In the genomic region with DNA sequence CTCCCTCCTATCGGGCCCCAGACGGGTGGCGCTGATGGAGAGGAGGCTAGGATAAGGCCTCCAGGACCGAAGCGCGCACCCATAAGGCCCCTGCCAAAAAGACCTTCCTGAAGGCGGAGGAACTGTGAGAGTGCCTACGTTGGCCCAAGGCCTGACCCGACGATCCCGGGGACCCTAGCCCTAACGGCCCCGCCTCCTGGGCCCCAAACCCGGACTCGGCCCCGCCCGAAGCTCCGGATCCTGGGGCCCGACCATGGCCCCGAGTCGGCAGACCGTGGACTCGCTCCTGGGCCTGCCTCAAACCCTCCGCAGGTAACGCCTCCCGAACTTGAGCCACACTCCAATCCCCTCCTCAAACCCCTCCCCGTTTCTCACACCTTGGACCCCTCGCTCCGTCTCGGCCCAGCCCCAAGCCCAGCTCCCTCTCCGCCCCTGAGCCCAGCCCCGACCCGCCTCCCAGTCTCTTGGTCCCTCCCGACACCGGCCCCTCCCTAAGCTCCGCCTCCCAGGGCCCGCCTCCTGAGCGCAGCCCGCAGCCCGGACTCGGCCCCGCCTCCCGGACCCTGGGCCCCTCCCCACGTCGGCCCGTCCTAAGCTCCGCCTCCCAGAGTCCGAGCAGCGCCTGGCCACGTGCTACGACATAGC, we compare ENCODE assay signal across 8 cellular contexts. TPM values are rescaled to one million over a fixed set of nuclear protein-coding genes. Genes with fewer than 3 reads are reported as not detected.
A peak's percentile ranks its signal among the peaks of the same experiment; 100 is the strongest.
DNase-seq lines count a peak whose midpoint lies in the region; ATAC-seq, FAIRE-seq and TF ChIP-seq lines count a peak whose summit lies in the region.
"Not testable (repeated sequence)": the region's sequence is repeated elsewhere in the genome, so short reads cannot be mapped to it uniquely, and the experiment has no call there.

No MANE protein-coding gene starts in this region.

- H3K9me3 ChIP-seq in HepG2 (ENCODE audit: low read length); skeletal muscle tissue (ENCODE audit: control insufficient read depth in 3 of 3, low read length in 3 of 3): not testable (repeated sequence)

- WGBS in HepG2 (ENCODE audit: low lambda C conversion rate): 4% methylated on average over 12 of the region's 51 CpGs

- H3K4me1 ChIP-seq in HepG2 (ENCODE audit: insufficient read depth, low read length) (peaks cover 26% of the 10 kb centered on the region), skeletal muscle tissue (ENCODE audit: control insufficient read depth in 3 of 3, insufficient read depth in 3 of 3, low read length in 3 of 3) (peaks cover 2 to 17% (median 3%) of the 10 kb centered on the region in 3 donors)

- intact Hi-C loops in activated T-helper 2 cell treated with anti-CD3 and anti-CD28 coated beads, Interferon-gamma antibody, Interleukin-2, Interleukin-4, amounts not matched to agents 10 μg/mL and 5 μg/mL and 100 μg/mL, durations not matched to agents 14 hours and 24 hours and 36 hours (cut with micrococcal nuclease): loop anchor here (2.0 to 5.0 kb wide), 2 partner anchors 294 to 436 kb away; a partner anchor contains a TSS
- intact Hi-C loops in HepG2 (cut with micrococcal nuclease; ENCODE audit: unreplicated experiment): not testable (repeated sequence)

- H3K4me1 Mint-ChIP-seq in activated T-helper 2 cell treated with anti-CD3 and anti-CD28 coated beads, Interferon-gamma antibody, Interleukin-2, Interleukin-4, amounts not matched to agents 10 μg/mL and 5 μg/mL and 100 μg/mL, durations not matched to agents 14 hours and 24 hours and 36 hours (ENCODE audit: low read depth): peaks cover 21% of the 10 kb centered on the region

- not testable (repeated sequence) for H3K9me3 Mint-ChIP-seq in activated T-helper 2 cell treated with anti-CD3 and anti-CD28 coated beads, Interferon-gamma antibody, Interleukin-2, Interleukin-4, amounts not matched to agents 10 μg/mL and 5 μg/mL and 100 μg/mL, durations not matched to agents 14 hours and 24 hours and 36 hours

- peak overlapping the region; percentile 64 for H3K9ac ChIP-seq in HepG2 (ENCODE audit: insufficient read depth, low read depth, low read length)
- peak overlapping the region; percentile 80 to 82 (median 81) for H3K9ac ChIP-seq in skeletal muscle tissue (ENCODE audit: low read depth in 1 of 3, low read length in 3 of 3)

- in situ Hi-C loops in HepG2 (cut with HindIII; ENCODE audit: extremely low pct_ligation_motif_present, low pct_unique_long_range_greater_than_20kb): not testable (repeated sequence)

- TF ChIP-seq RAD21 in HepG2 (CRISPR knock-in tag; IDR thresholded peaks at IDR 0.05): not testable (repeated sequence)

- TF ChIP-seq CTCF in HepG2 (CRISPR knock-in tag; IDR thresholded peaks at IDR 0.05): not testable (repeated sequence)

- DNase-seq in Ammon's horn (ENCODE audit: low spot score): peak; percentile 93
- DNase-seq in GM19240 (ENCODE audit: insufficient read length, low spot score): peak; percentile 36
- peak; percentile 79 for DNase-seq in NCI-H510A treated with DMSO at 0.1 percent for 48 hours (lab: John Stamatoyannopoulos, UW)
- DNase-seq in activated T-helper 2 cell treated with anti-CD3 and anti-CD28 coated beads, Interferon-gamma antibody, Interleukin-2, Interleukin-4, amounts not matched to agents 10 μg/mL and 5 μg/mL and 100 μg/mL, durations not matched to agents 14 hours and 24 hours and 36 hours (ENCODE audit: low spot score): not testable (repeated sequence)
- DNase-seq in epidermal melanocyte (ENCODE audit: insufficient read length, low spot score): peak; percentile 50
- DNase-seq in HepG2 (ENCODE audit: low spot score): peak; percentile 78

- H4K20me1 ChIP-seq in HepG2 (ENCODE audit: insufficient read depth, low read length): not testable (repeated sequence)

- H3K27ac Mint-ChIP-seq in activated T-helper 2 cell treated with anti-CD3 and anti-CD28 coated beads, Interferon-gamma antibody, Interleukin-2, Interleukin-4, amounts not matched to agents 10 μg/mL and 5 μg/mL and 100 μg/mL, durations not matched to agents 14 hours and 24 hours and 36 hours: peak overlapping the region; percentile 97

- ATAC-seq in HG03342 (IDR thresholded peaks at IDR 0.05; ENCODE audit: unreplicated experiment): peak; percentile 33
- peak; percentile 72 for ATAC-seq in HepG2

- not testable (repeated sequence) for H2AFZ ChIP-seq in HepG2 (ENCODE audit: low read length)

- not testable (repeated sequence) for H3K79me2 ChIP-seq in HepG2 (ENCODE audit: insufficient read depth, low read length)

- not testable (repeated sequence) for H3K36me3 ChIP-seq in HepG2 (replicated peaks in 1 of 2; ENCODE audit: control insufficient read depth in 1 of 2, insufficient read depth in 2 of 2, low read length in 2 of 2); skeletal muscle tissue (ENCODE audit: control insufficient read depth in 3 of 3, insufficient read depth in 3 of 3, low read length in 3 of 3)

- H3K27ac ChIP-seq in HepG2 (ENCODE audit: extremely low read length, insufficient read depth, low read length): peak overlapping the region; percentile 82
- peak overlapping the region; percentile 92 for H3K27ac ChIP-seq in skeletal muscle tissue (ENCODE audit: low read depth, low read length)

- H3K27me3 ChIP-seq in HepG2 (ENCODE audit: control insufficient read depth in 1 of 2, insufficient read depth in 2 of 2, low read length in 2 of 2); skeletal muscle tissue (ENCODE audit: control insufficient read depth in 3 of 3, insufficient read depth in 3 of 3, low read length in 3 of 3): not testable (repeated sequence)

- peak overlapping the region; percentile 57 to 75 (median 65); a peak in 5 of 6 replicates for H3K4me3 ChIP-seq in HepG2 (replicated peaks in 1 of 3; ENCODE audit: insufficient read depth in 1 of 3, low read depth in 2 of 3, low read length in 3 of 3)
- peak overlapping the region; percentile 76 to 80 (median 76) for H3K4me3 ChIP-seq in skeletal muscle tissue (ENCODE audit: low read length in 3 of 3)

- peak overlapping the region; percentile 95 for H3K4me3 Mint-ChIP-seq in activated T-helper 2 cell treated with anti-CD3 and anti-CD28 coated beads, Interferon-gamma antibody, Interleukin-2, Interleukin-4, amounts not matched to agents 10 μg/mL and 5 μg/mL and 100 μg/mL, durations not matched to agents 14 hours and 24 hours and 36 hours (ENCODE audit: low read depth)

- not testable (repeated sequence) for FAIRE-seq in HepG2 (lab: Jason Lieb, UNC)

- not testable (repeated sequence) for H3K36me3 Mint-ChIP-seq in activated T-helper 2 cell treated with anti-CD3 and anti-CD28 coated beads, Interferon-gamma antibody, Interleukin-2, Interleukin-4, amounts not matched to agents 10 μg/mL and 5 μg/mL and 100 μg/mL, durations not matched to agents 14 hours and 24 hours and 36 hours (ENCODE audit: low read depth)

- TSS peak; percentile 70 for BruUV-seq in HepG2 (replicated peaks; lab: Mats Ljungman, UMichigan)

- TF ChIP-seq EP300 in HepG2 (IDR thresholded peaks at IDR 0.05; ENCODE audit: low read depth in 2 of 2, low read length in 2 of 2); HepG2 (CRISPR knock-in tag; IDR thresholded peaks at IDR 0.05; ENCODE audit: borderline replicate concordance): not testable (repeated sequence)

- POLR2A ChIA-PET in HepG2 (lab: Yijun Ruan, JAX): interaction anchor here (0.8 to 1.0 kb wide), 2 partner anchors 11 to 338 kb away, joined by 3 read pairs; a partner anchor contains a TSS

- peak in 1 of 2 experiments; percentile 53; a peak in 1 of 4 replicates for TF ChIP-seq POLR2A in HepG2 (IDR thresholded peaks at IDR 0.05; ENCODE audit: insufficient read depth in 1 of 2, low read depth in 2 of 2, low read length in 2 of 2)

- CTCF ChIA-PET in HepG2 (lab: Yijun Ruan, JAX; ENCODE audit: low intra/inter-chr PET ratio, low total read pairs): not testable (repeated sequence)

- H3K4me2 ChIP-seq in HepG2 (ENCODE audit: low read depth, low read length): peak overlapping the region; percentile 69

- not testable (repeated sequence) for H3K27me3 Mint-ChIP-seq in activated T-helper 2 cell treated with anti-CD3 and anti-CD28 coated beads, Interferon-gamma antibody, Interleukin-2, Interleukin-4, amounts not matched to agents 10 μg/mL and 5 μg/mL and 100 μg/mL, durations not matched to agents 14 hours and 24 hours and 36 hours (ENCODE audit: low read depth)

TF ChIP-seq in HepG2, 621 proteins besides CTCF, POLR2A, EP300 and RAD21 (continues in another document):
- TF ChIP-seq PCBP1 (IDR thresholded peaks at IDR 0.05; ENCODE audit: borderline replicate concordance, low read depth, low read length) (0 out of 2 replicates have a peak, but pooled peaks have one; percentile 65), SALL1 (CRISPR knock-in tag; IDR thresholded peaks at IDR 0.05) (peak; percentile 43; the same call in 1 of the 2 replicates), TBX2 (CRISPR knock-in tag; IDR thresholded peaks at IDR 0.05; ENCODE audit: borderline replicate concordance) (peak; percentile 78)

RNA-seq across cellular contexts. Expression of a gene that starts 46.5 kb away (rescaled TPM):
- not detected in 2 replicates for total RNA-seq in activated T-helper 2 cell treated with anti-CD3 and anti-CD28 coated beads, Interferon-gamma antibody, Interleukin-2, Interleukin-4, amounts not matched to agents 10 μg/mL and 5 μg/mL and 100 μg/mL, durations not matched to agents 14 hours and 24 hours and 36 hours
- not detected in 2 replicates for total RNA-seq in HepG2 (2016; rRNA removed; fragmentation: Illumina TruSeq; extraction: Trizol)
- not detected in 2 replicates for total RNA-seq in HepG2 (2016; cell fraction: cytosol; rRNA removed; fragmentation: Illumina TruSeq; extraction: Trizol; ENCODE audit: low read depth)
- not detected in 2 replicates for total RNA-seq in HepG2 (2016; cell fraction: insoluble cytoplasmic fraction; rRNA removed; fragmentation: Illumina TruSeq; extraction: Trizol)
- total RNA-seq in HepG2 (2016; cell fraction: membrane; rRNA removed; fragmentation: Illumina TruSeq; extraction: Trizol): not detected in 2 replicates
- total RNA-seq in HepG2 (2016; cell fraction: nucleus; rRNA removed; fragmentation: Illumina TruSeq; extraction: Trizol): not detected in 2 replicates
- not detected in 2 replicates for polyA plus RNA-seq in HepG2 (2011; rRNA removed)
- polyA plus RNA-seq in HepG2 (2011; cell fraction: cytosol; rRNA removed): not detected in 2 replicates
- polyA plus RNA-seq in HepG2 (2011; cell fraction: nucleus; rRNA removed): not detected in 2 replicates
- not detected in 2 replicates for polyA plus RNA-seq in HepG2 (2012)
- polyA plus RNA-seq in HepG2 (2016; cell fraction: cytosol; fragmentation: Illumina TruSeq; extraction: Trizol; ENCODE audit: low read depth): not detected in 2 replicates
- not detected in 2 replicates for polyA plus RNA-seq in HepG2 (2016; cell fraction: insoluble cytoplasmic fraction; fragmentation: Illumina TruSeq; extraction: Trizol; ENCODE audit: low read depth)
- not detected in 2 replicates for polyA plus RNA-seq in HepG2 (2016; cell fraction: membrane; fragmentation: Illumina TruSeq; extraction: Trizol; ENCODE audit: low read depth)
- not detected in 2 replicates for polyA plus RNA-seq in HepG2 (2016; cell fraction: nucleus; fragmentation: Illumina TruSeq; extraction: Trizol; ENCODE audit: insufficient read depth, low read depth)
- not detected in 2 replicates for polyA minus RNA-seq in HepG2 (2011; rRNA and poly(A)+ RNA removed; ENCODE audit: low replicate concordance)
- polyA minus RNA-seq in HepG2 (2011; cell fraction: cytosol; rRNA and poly(A)+ RNA removed): not detected in 2 replicates
- polyA minus RNA-seq in HepG2 (2011; cell fraction: nucleus; rRNA and poly(A)+ RNA removed): not detected in 2 replicates
- not detected for total RNA-seq in skeletal muscle tissue
